In the genomic region with DNA sequence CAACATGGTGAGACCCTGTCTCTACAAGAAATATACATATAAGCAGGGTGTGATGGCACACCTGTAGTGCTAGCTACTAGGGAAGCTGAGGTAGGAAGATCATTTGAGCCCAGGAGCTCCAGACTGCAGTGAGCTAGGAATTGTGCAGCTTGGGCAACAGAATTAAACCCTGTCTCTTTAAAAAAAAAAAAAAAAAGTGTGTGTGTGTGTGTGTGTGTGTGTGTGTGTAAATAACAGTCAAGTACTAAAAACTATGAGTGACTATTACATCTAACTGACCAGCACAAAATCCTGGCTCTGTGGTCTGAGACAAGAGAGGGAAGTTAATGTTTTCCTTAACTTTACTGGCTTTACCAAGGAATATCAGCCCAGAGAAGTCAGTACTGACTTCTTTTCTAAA, we compare ENCODE assay signal across 25 cellular contexts.
"Had no signal": no experiment of that assay in that cellular context is flagged by ENCODE, and none has a peak within 500 bp of the region (broad histone marks: within the 10 kb centered on the region; RNA-seq: fewer than 3 reads in every experiment).

No MANE protein-coding gene starts in this region.

- H3K27me3 ChIP-seq: heart right ventricle, neural progenitor cell, right atrium auricular region, tibial nerve had no signal

- H3K9me3 ChIP-seq: heart right ventricle, right atrium auricular region, tibial nerve had no signal

- H3K27ac ChIP-seq: heart right ventricle, parathyroid adenoma, psoas muscle, right atrium auricular region, tibial nerve had no signal

- ATAC-seq: activated CD8-positive, alpha-beta T cell treated with anti-CD3 and anti-CD28 coated beads for 36 hours; activated T-cell treated with anti-CD3 and anti-CD28 coated beads, Interleukin-2, amount 50 U/mL, for 4 hours; esophagus mucosa; heart right ventricle; left ventricle myocardium superior; natural killer cell; psoas muscle had no signal

- H3K4me3 ChIP-seq: heart right ventricle, neural progenitor cell, psoas muscle, right atrium auricular region, tibial nerve had no signal

- H3K4me2 ChIP-seq: neural progenitor cell had no signal

- H3K36me3 ChIP-seq: heart right ventricle, right atrium auricular region, tibial nerve had no signal

- DNase-seq: activated CD4-positive, alpha-beta T cell treated with anti-CD3 and anti-CD28 coated beads for 1 hour; activated CD4-positive, alpha-beta T cell treated with anti-CD3 and anti-CD28 coated beads, Interleukin-2, amount 10 ng/mL, durations not matched to agents 7 days and 5 days; activated CD8-positive, alpha-beta T cell treated with anti-CD3 and anti-CD28 coated beads for 36 hours; activated T-cell treated with anti-CD3 and anti-CD28 coated beads, Interleukin-2, amount 50 U/mL, for 4 hours; anterior cingulate cortex; endodermal cell; foreskin fibroblast; heart right ventricle; left ventricle myocardium superior; midbrain; natural killer cell; occipital lobe; psoas muscle; stimulated activated CD4-positive, alpha-beta T cell treated with anti-CD3 and anti-CD28 coated beads, Interleukin-15, amount 100 ng/mL, for 24 hours; stimulated activated CD4-positive, alpha-beta T cell treated with anti-CD3 and anti-CD28 coated beads, Interleukin-2, amount 100 ng/mL, for 24 hours; stimulated activated naive CD4-positive, alpha-beta T cell treated with Interleukin-2 at 50 U/mL for 16 hours; SW 1271; T-helper 2 cell had no signal

- H3K9ac ChIP-seq: neural progenitor cell, parathyroid adenoma had no signal

- FAIRE-seq: bronchial epithelial cell, urothelium cell line had no signal

- H2AFZ ChIP-seq: neural progenitor cell, parathyroid adenoma had no signal
